ENCODE assay signal across 23 cellular contexts in the genomic region with DNA sequence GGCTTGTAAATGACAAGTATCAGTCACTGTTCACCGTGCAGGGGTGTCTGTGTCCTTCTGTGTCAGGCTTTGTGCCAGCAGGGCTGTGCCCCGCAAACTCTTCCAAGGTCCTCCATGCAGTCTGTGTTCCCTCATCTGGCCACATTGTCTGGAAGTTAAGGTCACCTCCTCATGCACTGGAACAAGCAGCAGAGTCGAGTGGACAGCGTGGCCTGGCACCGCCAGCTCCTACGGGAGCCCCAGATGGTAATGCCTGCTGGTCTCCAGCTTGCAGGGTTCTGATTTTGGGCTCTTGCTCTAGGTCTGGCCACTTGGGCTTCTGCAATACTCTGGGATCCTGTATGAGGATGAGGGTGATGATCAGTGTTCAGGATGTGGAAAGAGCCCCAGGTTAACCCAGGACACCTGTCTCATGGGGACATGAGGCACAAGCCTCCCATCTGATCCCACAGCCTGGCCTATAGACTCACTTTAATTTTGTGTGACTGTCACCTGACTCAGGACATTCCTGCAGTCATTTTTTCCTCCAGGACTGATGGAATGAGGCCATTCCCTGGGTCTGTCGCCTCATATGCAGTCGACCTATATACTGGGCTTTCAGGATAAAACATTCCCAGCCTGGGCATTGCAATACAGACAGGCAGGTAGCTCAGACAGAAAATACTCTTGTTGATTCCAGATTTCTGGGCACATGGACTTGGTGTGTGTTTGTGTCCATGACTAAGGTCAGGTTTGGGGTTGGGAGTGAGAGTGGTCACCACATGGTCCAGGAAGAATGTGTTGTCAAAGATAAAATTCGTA.
"Had no signal": no experiment of that assay in that cellular context is flagged by ENCODE, and none has a peak within 500 bp of the region (broad histone marks: within the 10 kb centered on the region; RNA-seq: fewer than 3 reads in every experiment).

No MANE protein-coding gene starts in this region.

- DNase-seq: cortex of kidney; effector memory CD8-positive, alpha-beta T cell; foreskin fibroblast; gastrocnemius medialis; heart left ventricle; hippocampal formation; left cardiac atrium; left lung; mesenchymal stem cell; mucosa of descending colon; naive B cell; stimulated activated CD4-positive, alpha-beta T cell treated with anti-CD3 and anti-CD28 coated beads, Interleukin-12 subunit alpha, Interleukin-12 subunit beta, amount 100 ng/mL, for 4 hours; stimulated activated CD4-positive, alpha-beta T cell treated with anti-CD3 and anti-CD28 coated beads, Interleukin-1b, Interleukin-23, amount 100 ng/mL, for 48 hours; stimulated activated CD4-positive, alpha-beta T cell treated with anti-CD3 and anti-CD28 coated beads, Interleukin-4, amount 100 ng/mL, for 1 hour; stimulated activated CD8-positive, alpha-beta memory T cell treated with anti-CD3 and anti-CD28 coated beads, Interleukin-4, amount 100 ng/mL, for 48 hours; stimulated activated naive CD4-positive, alpha-beta T cell; stimulated activated naive CD8-positive, alpha-beta T cell treated with anti-CD3 and anti-CD28 coated beads, Interleukin-15, amount 100 ng/mL, for 72 hours; transverse colon had no signal

- H3K4me1 ChIP-seq: gastrocnemius medialis, left lung, prostate gland, suprapubic skin, transverse colon had no signal

- H3K9me3 ChIP-seq: gastrocnemius medialis, heart left ventricle, left lung, mucosa of descending colon, prostate gland, suprapubic skin, transverse colon had no signal

- H3K36me3 ChIP-seq: gastrocnemius medialis, heart left ventricle, left lung, prostate gland, suprapubic skin, transverse colon had no signal

- H3K4me3 ChIP-seq: gastrocnemius medialis, heart left ventricle, left lung, mucosa of descending colon, prostate gland, smooth muscle cell, suprapubic skin, transverse colon had no signal

- H3K4me2 ChIP-seq: smooth muscle cell had no signal

- FAIRE-seq: endometrium, islet of Langerhans had no signal

- H3K27ac ChIP-seq: gastrocnemius medialis, heart left ventricle, left lung, prostate gland, suprapubic skin, transverse colon had no signal
